In genomic region chr12:6066651-6067050, GRCh38 we compare ENCODE assay signal across 1 cellular context.
TF ChIP-seq lines count a peak whose summit lies in the region.

No MANE protein-coding gene starts in this region.

TF ChIP-seq in endothelial cell of umbilical vein, 7 proteins besides CTCF, POLR2A, EP300 and RAD21 (continued from another document):
- TF ChIP-seq JUN (IDR thresholded peaks at IDR 0.05; ENCODE audit: borderline replicate concordance, insufficient read depth, insufficient read length, low read depth) (no peak), MAX (IDR thresholded peaks at IDR 0.05; ENCODE audit: insufficient read depth, insufficient read length) (no peak)
TF ChIP-seq in endothelial cell of umbilical vein: peak in this region for 0.
